Comparison of ENCODE assay signal across 22 cellular contexts in genomic region chr7:7766671-7767070, GRCh38.
"Had no signal": no experiment of that assay in that cellular context is flagged by ENCODE, and none has a peak within 500 bp of the region (broad histone marks: within the 10 kb centered on the region; RNA-seq: fewer than 3 reads in every experiment).

No MANE protein-coding gene starts in this region.

- H3K27me3 ChIP-seq: dorsolateral prefrontal cortex, esophagus muscularis mucosa, gastrocnemius medialis, heart right ventricle, neural progenitor cell, ovary, right atrium auricular region had no signal

- DNase-seq: cortex of kidney; dorsolateral prefrontal cortex; effector CD8-positive, alpha-beta T cell; gastrocnemius medialis; heart right ventricle; hypothalamus; kidney; left cardiac atrium; left ventricle myocardium superior; mesenchymal stem cell; midbrain; nucleus accumbens; ovary; small intestine; stimulated activated CD4-positive, alpha-beta T cell treated with anti-CD3 and anti-CD28 coated beads, Interleukin-12 subunit alpha, Interleukin-12 subunit beta, amount 100 ng/mL, for 4 hours; stimulated activated naive CD4-positive, alpha-beta T cell; trophoblast cell had no signal

- H3K9me3 ChIP-seq: esophagus muscularis mucosa, gastrocnemius medialis, heart right ventricle, ovary, right atrium auricular region had no signal

- FAIRE-seq: kidney, small intestine had no signal

- ATAC-seq: gastrocnemius medialis; heart right ventricle; left cardiac atrium; left ventricle myocardium superior; natural killer cell treated with Interleukin-12 subunit alpha and Interleukin-12 subunit beta and Interleukin-15 and Interleukin-18, amount 100 ng/mL, for 72 hours had no signal

- H3K4me1 ChIP-seq: neural progenitor cell had no signal

- H3K27ac ChIP-seq: dorsolateral prefrontal cortex, esophagus muscularis mucosa, gastrocnemius medialis, heart right ventricle, neural progenitor cell, ovary, right atrium auricular region had no signal

- H3K4me3 ChIP-seq: dorsolateral prefrontal cortex, esophagus muscularis mucosa, gastrocnemius medialis, heart right ventricle, lung, neural progenitor cell, ovary, right atrium auricular region had no signal
